Comparison of ENCODE assay signal across 9 cellular contexts in genomic region chr7:50817561-50817960, GRCh38. TPM values are rescaled to one million over a fixed set of nuclear protein-coding genes. Genes with fewer than 3 reads are reported as not detected.
"Had no signal": no experiment of that assay in that cellular context is flagged by ENCODE, and none has a peak within 500 bp of the region (broad histone marks: within the 10 kb centered on the region; RNA-seq: fewer than 3 reads in every experiment).

No MANE protein-coding gene starts in this region.

- DNase-seq: GDM1, GF-D8 had no signal

- ATAC-seq: GM12878 had no signal

- H3K4me3 ChIP-seq: GM12878 had no signal

- FAIRE-seq: G401.6, GM12878, GM12891, GM12892, GM18507, GM19239 had no signal

RNA-seq across cellular contexts. Expression of gene GRB10, which starts 34.9 kb away (rescaled TPM):
- total RNA-seq: G401 had no signal
